1 cellular context compared by ENCODE assay signal in the genomic region with DNA sequence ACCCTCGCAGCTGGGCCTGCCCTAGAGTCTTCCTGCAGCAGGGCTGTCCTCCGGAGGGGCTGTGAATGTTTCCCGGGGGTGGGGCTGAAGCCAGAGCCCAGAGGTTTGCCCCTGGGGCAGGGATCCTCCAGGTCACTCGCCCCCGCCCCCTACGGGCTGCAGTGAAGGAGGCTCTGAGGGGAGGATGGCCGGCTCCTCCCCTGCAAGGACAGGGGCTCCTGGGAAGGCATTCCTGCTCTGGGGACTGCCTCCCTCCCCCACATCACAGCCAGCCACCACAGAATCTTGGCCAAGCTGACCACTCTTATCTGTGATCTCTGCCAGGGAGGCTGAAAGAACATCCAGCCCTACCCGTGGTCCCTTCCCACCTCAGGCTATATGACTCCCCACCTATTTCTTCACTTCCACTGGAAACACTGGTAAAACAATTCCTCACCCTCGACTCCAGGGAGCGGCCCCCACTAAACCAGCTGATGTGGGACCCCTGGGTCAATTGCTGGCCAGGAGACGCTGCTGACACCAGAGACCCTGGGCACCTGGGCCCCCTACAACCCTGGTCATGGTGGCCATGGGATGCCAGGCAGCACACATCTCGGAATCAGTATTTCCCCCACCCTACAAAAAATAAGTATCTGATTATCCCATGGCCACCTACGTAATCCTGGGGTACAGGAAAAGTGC.
TF ChIP-seq lines count a peak whose summit lies in the region.

No MANE protein-coding gene starts in this region.

TF ChIP-seq in A549, 52 proteins besides CTCF, POLR2A, EP300 and RAD21 (continued from another document):
- TF ChIP-seq, protein P1, sequence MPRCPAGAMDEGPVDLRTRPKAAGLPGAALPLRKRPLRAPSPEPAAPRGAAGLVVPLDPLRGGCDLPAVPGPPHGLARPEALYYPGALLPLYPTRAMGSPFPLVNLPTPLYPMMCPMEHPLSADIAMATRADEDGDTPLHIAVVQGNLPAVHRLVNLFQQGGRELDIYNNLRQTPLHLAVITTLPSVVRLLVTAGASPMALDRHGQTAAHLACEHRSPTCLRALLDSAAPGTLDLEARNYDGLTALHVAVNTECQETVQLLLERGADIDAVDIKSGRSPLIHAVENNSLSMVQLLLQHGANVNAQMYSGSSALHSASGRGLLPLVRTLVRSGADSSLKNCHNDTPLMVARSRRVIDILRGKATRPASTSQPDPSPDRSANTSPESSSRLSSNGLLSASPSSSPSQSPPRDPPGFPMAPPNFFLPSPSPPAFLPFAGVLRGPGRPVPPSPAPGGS (IDR thresholded peaks at IDR 0.05): no peak
